Comparison of ENCODE assay signal across 22 cellular contexts in the genomic region with DNA sequence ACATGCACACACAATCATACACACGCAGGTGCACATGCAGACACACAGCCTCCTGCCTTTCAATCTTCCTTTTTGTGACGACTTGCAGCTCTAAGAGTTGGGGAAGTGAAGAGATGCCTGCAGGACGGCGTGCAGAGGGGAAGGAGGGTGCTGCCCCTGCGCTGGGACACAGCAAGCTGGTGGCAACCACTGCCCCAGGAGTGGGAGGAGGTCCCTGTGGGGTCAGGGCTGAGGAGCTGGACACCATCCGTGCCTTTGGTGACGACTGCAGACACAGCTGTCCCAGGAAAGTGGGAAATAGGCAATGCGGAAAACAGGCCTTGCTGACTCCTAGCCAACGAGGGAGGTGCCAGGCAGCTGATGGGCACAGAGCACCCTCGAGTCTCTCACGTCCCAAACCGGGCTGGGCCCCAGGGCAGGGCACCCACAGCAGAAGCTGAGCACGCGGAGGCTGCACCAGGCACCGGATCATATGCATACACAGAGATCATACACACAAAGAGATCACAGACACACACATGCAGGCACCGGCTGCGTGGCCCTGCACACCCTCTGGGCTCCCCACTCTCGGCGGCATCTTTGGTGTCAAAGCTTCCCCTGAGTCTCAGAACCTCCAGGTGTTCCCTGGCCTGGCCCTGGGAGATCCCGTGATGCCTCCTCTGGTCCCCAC.
"Had no signal": no experiment of that assay in that cellular context is flagged by ENCODE, and none has a peak within 500 bp of the region (broad histone marks: within the 10 kb centered on the region; RNA-seq: fewer than 3 reads in every experiment).

No MANE protein-coding gene starts in this region.

- H3K27ac Mint-ChIP-seq: activated naive CD4-positive, alpha-beta T cell treated with anti-CD3 and anti-CD28 coated beads, Interleukin-2, amount 50 U/mL, for 24 hours; mesothelial cell of epicardium; naive thymus-derived CD8-positive, alpha-beta T cell had no signal

- H3K9me3 ChIP-seq: adrenal gland, ascending aorta, gastroesophageal sphincter, left lung, ovary, psoas muscle, right atrium auricular region, upper lobe of left lung had no signal

- H3K27me3 Mint-ChIP-seq: activated naive CD4-positive, alpha-beta T cell treated with anti-CD3 and anti-CD28 coated beads, Interleukin-2, amount 50 U/mL, for 24 hours had no signal

- H3K36me3 ChIP-seq: adrenal gland, ascending aorta, brain microvascular endothelial cell, gastroesophageal sphincter, left lung, ovary, right atrium auricular region, upper lobe of left lung had no signal

- H3K27ac ChIP-seq: adrenal gland, ascending aorta, brain microvascular endothelial cell, epithelial cell of prostate, gastroesophageal sphincter, left lung, ovary, psoas muscle, right atrium auricular region, upper lobe of left lung had no signal

- H3K36me3 Mint-ChIP-seq: activated naive CD4-positive, alpha-beta T cell treated with anti-CD3 and anti-CD28 coated beads, Interleukin-2, amount 50 U/mL, for 24 hours; mesothelial cell of epicardium; naive thymus-derived CD8-positive, alpha-beta T cell had no signal

- ATAC-seq: gastroesophageal sphincter; left lung; naive thymus-derived CD8-positive, alpha-beta T cell; psoas muscle; stimulated activated naive CD8-positive, alpha-beta T cell treated with anti-CD3 and anti-CD28 coated beads, Interleukin-15, Interleukin-2, amounts not matched to agents 100 U/mL and 50 U/mL, for 24 hours had no signal

- H3K27me3 ChIP-seq: ascending aorta, brain microvascular endothelial cell, left lung, ovary, right atrium auricular region, upper lobe of left lung had no signal

- H3K4me3 ChIP-seq: adrenal gland, ascending aorta, gastroesophageal sphincter, left lung, ovary, psoas muscle, right atrium auricular region, upper lobe of left lung had no signal

- H3K9me3 Mint-ChIP-seq: activated naive CD4-positive, alpha-beta T cell treated with anti-CD3 and anti-CD28 coated beads, Interleukin-2, amount 50 U/mL, for 24 hours; mesothelial cell of epicardium; naive thymus-derived CD8-positive, alpha-beta T cell had no signal

- H3K4me1 ChIP-seq: left lung, psoas muscle had no signal

- H3K4me3 Mint-ChIP-seq: activated naive CD4-positive, alpha-beta T cell treated with anti-CD3 and anti-CD28 coated beads, Interleukin-2, amount 50 U/mL, for 24 hours; mesothelial cell of epicardium; naive thymus-derived CD8-positive, alpha-beta T cell had no signal

- DNase-seq: activated CD4-positive, alpha-beta T cell treated with anti-CD3 and anti-CD28 coated beads for 4 hours; activated CD4-positive, alpha-beta T cell treated with anti-CD3 and anti-CD28 coated beads, Interleukin-2, amount 50 U/mL, for 48 hours; activated CD4-positive, CD25-positive, alpha-beta regulatory T cell; activated gamma-delta T cell treated with Interleukin-2 at 50 U/mL for 16 hours; adrenal gland; brain microvascular endothelial cell; central memory CD4-positive, alpha-beta T cell; naive thymus-derived CD8-positive, alpha-beta T cell; ovary; psoas muscle; stimulated activated CD4-positive, alpha-beta T cell treated with anti-CD3 and anti-CD28 coated beads, Interleukin-12 subunit alpha, Interleukin-12 subunit beta, amount 100 ng/mL, for 4 hours; stimulated activated CD4-positive, alpha-beta T cell treated with anti-CD3 and anti-CD28 coated beads, Interleukin-4, amount 100 ng/mL, for 4 hours; stimulated activated naive CD8-positive, alpha-beta T cell treated with anti-CD3 and anti-CD28 coated beads, Interleukin-15, Interleukin-2, amounts not matched to agents 100 U/mL and 50 U/mL, for 24 hours; T-helper 9 cell had no signal

- H3K4me1 Mint-ChIP-seq: activated naive CD4-positive, alpha-beta T cell treated with anti-CD3 and anti-CD28 coated beads, Interleukin-2, amount 50 U/mL, for 24 hours; mesothelial cell of epicardium had no signal
